ENCODE assay signal across 25 cellular contexts in genomic region chr14:42893183-42893582, GRCh38.
"Had no signal": no experiment of that assay in that cellular context is flagged by ENCODE, and none has a peak within 500 bp of the region (broad histone marks: within the 10 kb centered on the region; RNA-seq: fewer than 3 reads in every experiment).

No MANE protein-coding gene starts in this region.

- FAIRE-seq: keratinocyte had no signal

- H3K4me1 Mint-ChIP-seq: endodermal cell, mesothelial cell of epicardium had no signal

- H3K27ac ChIP-seq: colonic mucosa, epithelial cell of prostate, esophagus squamous epithelium, gastrocnemius medialis, heart right ventricle, left lung, lower lobe of right lung had no signal

- H3K27ac Mint-ChIP-seq: dendritic cell treated with granulocyte-macrophage colony-stimulating factor and Interleukin-4, amounts not matched to agents 40 ng/mL and 50 ng/mL, for 4 days; effector memory CD8-positive, alpha-beta T cell; endodermal cell; mesothelial cell of epicardium had no signal

- H3K4me3 ChIP-seq: colonic mucosa, esophagus squamous epithelium, gastrocnemius medialis, heart right ventricle, left lung, lower lobe of right lung, mucosa of descending colon had no signal

- DNase-seq: colonic mucosa; cortex of kidney; effector CD8-positive, alpha-beta T cell; effector memory CD8-positive, alpha-beta T cell; endodermal cell; erythroblast; esophagus squamous epithelium; foreskin fibroblast; foreskin melanocyte; gastrocnemius medialis; glutamatergic neuron; head of caudate nucleus; heart right ventricle; hippocampal formation; left cardiac atrium; left lung; left ventricle myocardium superior; lower lobe of right lung; mesenchymal stem cell; mucosa of descending colon had no signal

- H3K4me3 Mint-ChIP-seq: dendritic cell treated with granulocyte-macrophage colony-stimulating factor and Interleukin-4, amounts not matched to agents 40 ng/mL and 50 ng/mL, for 4 days; effector memory CD8-positive, alpha-beta T cell; endodermal cell; mesothelial cell of epicardium had no signal

- H3K27me3 Mint-ChIP-seq: dendritic cell treated with granulocyte-macrophage colony-stimulating factor and Interleukin-4, amounts not matched to agents 40 ng/mL and 50 ng/mL, for 4 days; effector memory CD8-positive, alpha-beta T cell had no signal

- H3K36me3 ChIP-seq: colonic mucosa, esophagus squamous epithelium, gastrocnemius medialis, heart right ventricle, left lung, lower lobe of right lung had no signal

- H3K36me3 Mint-ChIP-seq: mesothelial cell of epicardium had no signal

- ATAC-seq: effector memory CD8-positive, alpha-beta T cell; esophagus mucosa; gastrocnemius medialis; heart right ventricle; left cardiac atrium; left lung; left ventricle myocardium superior; lower lobe of right lung; mucosa of descending colon had no signal

- H3K9me3 ChIP-seq: colonic mucosa, esophagus squamous epithelium, gastrocnemius medialis, lower lobe of right lung had no signal

- H3K27me3 ChIP-seq: colonic mucosa, esophagus squamous epithelium, gastrocnemius medialis, heart right ventricle, left lung had no signal

- H3K4me1 ChIP-seq: colonic mucosa, esophagus squamous epithelium, gastrocnemius medialis, heart right ventricle, left lung, lower lobe of right lung had no signal
